ENCODE assay signal across 1 cellular context in the genomic region with DNA sequence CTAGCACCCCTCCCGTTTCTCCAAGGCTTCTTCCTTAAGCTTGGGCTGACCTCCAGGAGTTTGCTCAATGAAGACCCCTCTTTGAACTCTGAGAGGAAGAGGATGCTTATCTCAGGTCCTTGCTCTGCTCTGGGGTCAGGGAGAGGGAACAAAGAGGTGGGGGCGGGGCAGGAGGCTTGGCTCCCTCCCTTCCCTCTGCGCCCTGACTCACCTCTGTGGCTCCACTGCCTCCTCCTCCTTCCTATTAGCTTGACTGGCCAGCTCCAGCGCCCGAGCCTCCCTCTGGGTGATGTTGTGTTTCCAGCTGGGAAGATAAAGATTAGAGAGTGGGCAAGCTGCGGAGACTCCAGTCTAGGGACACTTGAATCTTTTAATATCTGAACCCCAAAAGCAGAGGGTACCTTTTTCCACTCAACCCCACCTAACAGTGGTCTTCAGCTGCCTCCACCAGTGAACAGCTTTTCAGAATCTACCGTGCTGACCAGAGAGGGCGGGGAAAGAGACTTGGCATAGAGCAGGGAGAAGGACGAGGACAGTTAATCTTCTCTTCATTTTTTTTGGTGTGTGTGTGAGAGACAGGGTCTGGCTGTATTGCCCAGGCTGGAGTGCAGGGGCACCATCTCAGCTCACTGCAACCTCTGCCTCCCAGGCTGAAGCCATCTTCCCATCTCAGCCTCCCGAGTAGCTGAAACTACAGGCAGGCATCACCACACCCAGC.
A peak's percentile ranks its signal among the peaks of the same experiment; 100 is the strongest.
TF ChIP-seq lines count a peak whose summit lies in the region.

No MANE protein-coding gene starts in this region.

TF ChIP-seq in HepG2, 621 proteins besides CTCF, POLR2A, EP300 and RAD21 (continued from another document):
- 0 out of 2 replicates have a peak, but pooled peaks have one; percentile 9 for TF ChIP-seq ZNF768 (CRISPR knock-in tag; IDR thresholded peaks at IDR 0.05)
- no peak for TF ChIP-seq ZNF225 (CRISPR knock-in tag; IDR thresholded peaks at IDR 0.05)
